ENCODE assay signal across 8 cellular contexts in the genomic region with DNA sequence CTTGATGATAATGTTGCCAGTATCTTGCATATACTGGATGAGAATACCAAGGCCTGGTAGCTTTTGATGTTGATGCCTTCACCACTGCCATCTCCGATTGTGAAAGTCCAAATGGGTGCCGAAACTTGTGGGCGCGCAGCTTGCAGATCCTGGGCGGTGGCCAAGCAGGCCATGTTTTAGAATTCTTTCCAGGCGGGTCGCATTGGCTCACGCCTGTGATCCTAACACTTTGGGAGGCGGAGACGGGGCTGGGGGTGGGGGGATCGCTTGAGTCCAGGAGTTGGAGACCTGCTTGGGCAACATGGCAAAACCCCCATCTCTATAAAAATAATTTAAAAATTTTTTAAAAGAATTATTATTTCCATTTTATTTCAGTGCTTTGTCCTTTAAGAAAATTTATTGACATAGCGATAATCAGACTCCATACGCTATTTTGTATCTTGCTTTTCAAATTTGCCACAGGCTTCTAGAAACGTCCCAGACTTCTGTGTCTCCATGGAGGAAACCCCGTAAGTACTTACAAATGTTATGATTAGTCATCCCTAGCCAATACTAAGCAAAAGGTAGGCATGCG. TPM values are rescaled to one million over a fixed set of nuclear protein-coding genes. Genes with fewer than 3 reads are reported as not detected.
DNase-seq lines count a peak whose midpoint lies in the region; ATAC-seq and TF ChIP-seq lines count a peak whose summit lies in the region.

No MANE protein-coding gene starts in this region.

- DNase-seq in PC-3 = no peak
- DNase-seq in endothelial cell (ENCODE audit: low spot score) = no peak
- no peak for DNase-seq in neural crest cell (ENCODE audit: low read depth, low spot score)
- DNase-seq in SHP77 treated with DMSO at 0.1 percent for 48 hours (lab: John Stamatoyannopoulos, UW) = no peak
- DNase-seq in activated CD4-positive, CD25-positive, alpha-beta regulatory T cell (lab: John Stamatoyannopoulos, UW) = no peak

- H3K27ac Mint-ChIP-seq in endothelial cell (ENCODE audit: unreplicated experiment) = peak overlapping the region; percentile 94
- H3K27ac Mint-ChIP-seq in neural crest cell (ENCODE audit: unreplicated experiment) = peak overlapping the region; percentile 81

- H3K4me1 Mint-ChIP-seq in endothelial cell (ENCODE audit: unreplicated experiment) (peaks cover 21% of the 10 kb centered on the region), neural crest cell (peaks cover 36% of the 10 kb centered on the region)

- peaks cover 44% of the 10 kb centered on the region for H3K79me2 ChIP-seq in PC-3 (ENCODE audit: low read length)

- CTCF ChIA-PET in PC-3 (lab: Charles Lee) = no interaction called here

- H3K9ac ChIP-seq in PC-3 (ENCODE audit: low read length) = peak overlapping the region; percentile 96

- H3K36me3 Mint-ChIP-seq in endothelial cell (ENCODE audit: low read depth, unreplicated experiment) (peaks cover 4% of the 10 kb centered on the region), neural crest cell (ENCODE audit: low read depth) (peaks cover 3% of the 10 kb centered on the region)

- no peaks in the 10 kb centered on the region for H3F3A ChIP-seq in PC-3 (ENCODE audit: low read length, unreplicated experiment)

- peaks cover 13% of the 10 kb centered on the region; the same call in 1 of the 2 replicates for H3K36me3 ChIP-seq in PC-3 (ENCODE audit: low read depth, low read length)

- H3K27me3 Mint-ChIP-seq in endothelial cell (ENCODE audit: unreplicated experiment) = peaks cover 4% of the 10 kb centered on the region
- peaks cover 3% of the 10 kb centered on the region for H3K27me3 Mint-ChIP-seq in neural crest cell (ENCODE audit: low read depth)

- H3K27ac ChIP-seq in C4-2B = peak overlapping the region; percentile 98
- H3K27ac ChIP-seq in PC-3 (ENCODE audit: low read length) = peak overlapping the region; percentile 72

- H3K9me3 Mint-ChIP-seq in endothelial cell (ENCODE audit: unreplicated experiment) (no peaks in the 10 kb centered on the region), neural crest cell (no peaks in the 10 kb centered on the region)

- TF ChIP-seq CTCF in C4-2B (conservative IDR thresholded peaks at IDR 0.05) (no peak), PC-3 (conservative IDR thresholded peaks at IDR 0.05; ENCODE audit: low read depth, low read length) (no peak), endothelial cell (IDR thresholded peaks at IDR 0.05; ENCODE audit: unreplicated experiment) (no peak), neural crest cell (conservative IDR thresholded peaks at IDR 0.05) (no peak)

- H3K4me3 Mint-ChIP-seq in endothelial cell (ENCODE audit: unreplicated experiment) = peak overlapping the region; percentile 91
- H3K4me3 Mint-ChIP-seq in neural crest cell = peak overlapping the region; percentile 96

- H3K4me1 ChIP-seq in PC-3 (ENCODE audit: insufficient read depth, low read length) = peaks cover 62% of the 10 kb centered on the region

- no peak for ATAC-seq in PC-3
- ATAC-seq in GM21526 (IDR thresholded peaks at IDR 0.05; ENCODE audit: low FRiP score, unreplicated experiment) = no peak
- ATAC-seq in HG02623 (IDR thresholded peaks at IDR 0.05; ENCODE audit: unreplicated experiment) = no peak

- no peaks in the 10 kb centered on the region for H3K9me3 ChIP-seq in PC-3 (ENCODE audit: low read length)

- H3K4me2 ChIP-seq in PC-3 (ENCODE audit: low read length) = peak overlapping the region; percentile 92

- H3K4me3 ChIP-seq in PC-3 (ENCODE audit: low read length) = peak overlapping the region; percentile 73

- POLR2A ChIA-PET in PC-3 (lab: Charles Lee; ENCODE audit: unreplicated experiment) = no interaction called here

- intact Hi-C loops in PC-3 (cut with micrococcal nuclease) = no loop called here

- peaks cover 38% of the 10 kb centered on the region for H4K20me1 ChIP-seq in PC-3 (ENCODE audit: low read length)

- H2AFZ ChIP-seq in PC-3 (ENCODE audit: low read length) = peak overlapping the region; percentile 72

- no peaks in the 10 kb centered on the region for H3K9me2 ChIP-seq in PC-3 (replicated peaks; ENCODE audit: low read length)

- no peaks in the 10 kb centered on the region for H3K27me3 ChIP-seq in PC-3 (ENCODE audit: low read length)

- BruUV-seq in PC-3 (replicated peaks; lab: Mats Ljungman, UMichigan) = TSS peak; percentile 84

RNA-seq across cellular contexts. Expression of gene ZNF326, which starts 0.6 kb away (rescaled TPM):
- total RNA-seq in PC-3 (2014; rRNA removed) = 7.2 and 12.7 TPM in 2 replicates
- total RNA-seq in endothelial cell (ENCODE audit: unreplicated experiment) = 36.5 TPM
- 42.9 and 43.8 TPM in 2 replicates for total RNA-seq in neural crest cell
